Comparison of ENCODE assay signal across 8 cellular contexts in the genomic region with DNA sequence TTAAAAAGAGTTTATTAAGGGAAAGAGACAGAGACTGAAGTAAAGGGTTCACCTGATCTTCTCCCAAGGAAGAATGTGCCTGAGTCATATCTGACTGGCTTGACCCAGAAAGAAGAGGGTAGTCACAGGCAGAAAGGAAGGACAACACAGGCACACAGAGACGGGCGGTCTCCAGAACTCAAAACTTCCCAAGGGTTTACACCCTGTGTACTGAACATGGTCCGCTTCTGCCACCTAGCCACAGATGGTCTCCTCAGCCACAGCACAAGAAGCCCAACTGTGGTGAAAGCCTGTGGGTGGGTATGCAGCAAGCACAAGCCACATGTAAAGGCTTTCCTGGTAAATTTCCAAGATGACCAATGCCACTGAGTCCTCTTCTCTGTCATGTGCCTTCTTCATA. TPM values are rescaled to one million over a fixed set of nuclear protein-coding genes. Genes with fewer than 3 reads are reported as not detected.
A peak's percentile ranks its signal among the peaks of the same experiment; 100 is the strongest.
DNase-seq lines count a peak whose midpoint lies in the region; ATAC-seq, FAIRE-seq and TF ChIP-seq lines count a peak whose summit lies in the region.
"Had no signal": no experiment of that assay in that cellular context is flagged by ENCODE, and none has a peak within 500 bp of the region (broad histone marks: within the 10 kb centered on the region; RNA-seq: fewer than 3 reads in every experiment).

No MANE protein-coding gene starts in this region.

- no peaks in the 10 kb centered on the region for H3K9me3 Mint-ChIP-seq in GM23338
- H3K9me3 Mint-ChIP-seq: activated T-helper 17 cell treated with anti-CD3 and anti-CD28 coated beads, Interleukin-2, amount 50 U/mL, for 72 hours had no signal

- ATAC-seq in GM23338: peak; percentile 63
- ATAC-seq in HG02798 (IDR thresholded peaks at IDR 0.05; ENCODE audit: poor library complexity, unreplicated experiment): no peak
- ATAC-seq in GM18505 (IDR thresholded peaks at IDR 0.05; ENCODE audit: unreplicated experiment): no peak
- ATAC-seq: activated T-helper 17 cell treated with anti-CD3 and anti-CD28 coated beads, Interleukin-2, amount 50 U/mL, for 72 hours had no signal

- no peaks in the 10 kb centered on the region for H3K9me2 ChIP-seq in GM23338 (ENCODE audit: insufficient read depth)

- no peaks in the 10 kb centered on the region for H3K36me3 ChIP-seq in GM23338 (ENCODE audit: insufficient read depth)
- no peaks in the 10 kb centered on the region for H3K36me3 ChIP-seq in fibroblast of lung (ENCODE audit: control insufficient read depth, insufficient read depth, low read length)

- no peak overlapping the region for H3K4me2 ChIP-seq in GM23338
- no peak overlapping the region for H3K4me2 ChIP-seq in fibroblast of lung (ENCODE audit: extremely low read depth, insufficient read depth, low read length)

- peak in 1 of 2 experiments; percentile 70; a peak in 2 of 4 replicates for TF ChIP-seq CTCF in GM23338 (conservative IDR thresholded peaks at IDR 0.05; ENCODE audit: low read depth in 2 of 2)
- TF ChIP-seq CTCF in fibroblast of lung (conservative IDR thresholded peaks at IDR 0.05 in 1 of 2, IDR thresholded peaks at IDR 0.05 in 1 of 2; ENCODE audit: low read depth in 1 of 2, low read length in 2 of 2): no peak
- TF ChIP-seq CTCF in retinal pigment epithelial cell (conservative IDR thresholded peaks at IDR 0.05; ENCODE audit: low read depth, low read length): peak; percentile 40

- no peak overlapping the region for H3K27ac ChIP-seq in GM23338 (ENCODE audit: low read depth)
- no peak overlapping the region for H3K27ac ChIP-seq in fibroblast of lung (ENCODE audit: insufficient read depth, low read length)

- H3F3A ChIP-seq in GM23338 (replicated peaks; ENCODE audit: low read depth): no peaks in the 10 kb centered on the region

- H4K20me1 ChIP-seq in GM23338 (replicated peaks; ENCODE audit: insufficient read depth): no peaks in the 10 kb centered on the region
- H4K20me1 ChIP-seq in fibroblast of lung (ENCODE audit: control insufficient read depth, extremely low read depth, insufficient read depth, low read length): no peaks in the 10 kb centered on the region

- H3K79me2 ChIP-seq in GM23338 (replicated peaks; ENCODE audit: insufficient read depth) (no peaks in the 10 kb centered on the region), fibroblast of lung (ENCODE audit: control insufficient read depth, insufficient read depth, low read length) (no peaks in the 10 kb centered on the region)

- H3K9ac ChIP-seq in fibroblast of lung (ENCODE audit: insufficient read depth, low read length): no peak overlapping the region

- no peaks in the 10 kb centered on the region for H3K36me3 Mint-ChIP-seq in GM23338 (ENCODE audit: low read depth)

- H3K27ac Mint-ChIP-seq in GM23338: no peak overlapping the region
- H3K27ac Mint-ChIP-seq: activated T-helper 17 cell treated with anti-CD3 and anti-CD28 coated beads, Interleukin-2, amount 50 U/mL, for 72 hours had no signal

- H3K4me1 Mint-ChIP-seq in GM23338: peaks cover 3% of the 10 kb centered on the region; the same call in 1 of the 3 replicates
- H3K4me1 Mint-ChIP-seq: activated T-helper 17 cell treated with anti-CD3 and anti-CD28 coated beads, Interleukin-2, amount 50 U/mL, for 72 hours had no signal

- no peaks in the 10 kb centered on the region for H3K9me3 ChIP-seq in fibroblast of lung (ENCODE audit: control insufficient read depth, insufficient read depth, low read depth, low read length)

- peaks cover 2% of the 10 kb centered on the region for H3K27me3 Mint-ChIP-seq in GM23338 (ENCODE audit: insufficient read depth, low read depth, poor library complexity)
- H3K27me3 Mint-ChIP-seq: activated T-helper 17 cell treated with anti-CD3 and anti-CD28 coated beads, Interleukin-2, amount 50 U/mL, for 72 hours had no signal

- H2AFZ ChIP-seq in GM23338: no peak overlapping the region
- no peak overlapping the region for H2AFZ ChIP-seq in fibroblast of lung (ENCODE audit: low read length)

- DNase-seq in GM23338 (ENCODE audit: low spot score) (no peak), RCC 7860 (ENCODE audit: low spot score) (peak; percentile 67), fibroblast of lung (ENCODE audit: low read depth in 2 of 2) (peak; percentile 10 to 74), retinal pigment epithelial cell (ENCODE audit: low read depth) (no peak), C1 segment of cervical spinal cord (lab: John Stamatoyannopoulos, UW) (no peak)

- TF ChIP-seq POLR2A in GM18505 (IDR thresholded peaks at IDR 0.05; ENCODE audit: borderline replicate concordance, extremely low read depth, insufficient read depth, insufficient read length): no peak

- H3K4me3 Mint-ChIP-seq in GM23338: no peak overlapping the region
- H3K4me3 Mint-ChIP-seq: activated T-helper 17 cell treated with anti-CD3 and anti-CD28 coated beads, Interleukin-2, amount 50 U/mL, for 72 hours had no signal

- H3K4me3 ChIP-seq in GM23338 (no peak overlapping the region), fibroblast of lung (replicated peaks in 1 of 4; ENCODE audit: control extremely low read depth in 1 of 4, insufficient read depth in 1 of 4, low read depth in 3 of 4, low read length in 4 of 4) (no peak overlapping the region), retinal pigment epithelial cell (ENCODE audit: low read length) (no peak overlapping the region)

- FAIRE-seq in RCC 7860 (lab: Jason Lieb, UNC): no peak

- H3K4me1 ChIP-seq in GM23338 (ENCODE audit: insufficient read depth) (peaks cover 3% of the 10 kb centered on the region), fibroblast of lung (ENCODE audit: control insufficient read depth, extremely low read depth, insufficient read depth, low read length) (no peaks in the 10 kb centered on the region)

- H3K27me3 ChIP-seq in GM23338 (ENCODE audit: insufficient read depth): no peaks in the 10 kb centered on the region
- no peaks in the 10 kb centered on the region for H3K27me3 ChIP-seq in fibroblast of lung (ENCODE audit: control insufficient read depth, insufficient read depth, low read length)

TF ChIP-seq in GM23338, 12 proteins besides CTCF, POLR2A, EP300 and RAD21 (continues in another document):
- TF ChIP-seq STAT1 (IDR thresholded peaks at IDR 0.05; ENCODE audit: unreplicated experiment) (no peak), ZNF114 (CRISPR knock-in tag; IDR thresholded peaks at IDR 0.05) (no peak), EZH2 (IDR thresholded peaks at IDR 0.05; ENCODE audit: low read depth, unreplicated experiment) (no peak)
- TF ChIP-seq, protein P1, sequence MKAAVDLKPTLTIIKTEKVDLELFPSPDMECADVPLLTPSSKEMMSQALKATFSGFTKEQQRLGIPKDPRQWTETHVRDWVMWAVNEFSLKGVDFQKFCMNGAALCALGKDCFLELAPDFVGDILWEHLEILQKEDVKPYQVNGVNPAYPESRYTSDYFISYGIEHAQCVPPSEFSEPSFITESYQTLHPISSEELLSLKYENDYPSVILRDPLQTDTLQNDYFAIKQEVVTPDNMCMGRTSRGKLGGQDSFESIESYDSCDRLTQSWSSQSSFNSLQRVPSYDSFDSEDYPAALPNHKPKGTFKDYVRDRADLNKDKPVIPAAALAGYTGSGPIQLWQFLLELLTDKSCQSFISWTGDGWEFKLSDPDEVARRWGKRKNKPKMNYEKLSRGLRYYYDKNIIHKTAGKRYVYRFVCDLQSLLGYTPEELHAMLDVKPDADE (IDR thresholded peaks at IDR 0.05): no peak

RNA-seq across cellular contexts. Expression of a gene that starts 17.2 kb away (rescaled TPM):
- total RNA-seq in GM23338 (2014; rRNA removed; shearing (Covaris generic)): 1.2 and 2.4 TPM in 2 replicates
- polyA plus RNA-seq in GM23338 (2016; fragmentation: Nextera tagmentation; extraction: Ambion mirVana): 0.57 and 0.87 TPM in 2 replicates
- 0.17 and 0.26 TPM in 2 replicates for total RNA-seq in fibroblast of lung
- polyA plus RNA-seq in fibroblast of lung: 0.01 TPM in 1 of 2 replicates, not detected in the other
- not detected in 2 replicates for polyA plus RNA-seq in fibroblast of lung (2012)
- polyA minus RNA-seq in fibroblast of lung (ENCODE audit: low replicate concordance): not detected in 2 replicates

RNA-seq across cellular contexts. Expression of a gene that starts 20.4 kb away (rescaled TPM):
- not detected in 2 replicates for total RNA-seq in GM23338 (2014; rRNA removed; shearing (Covaris generic))
- polyA plus RNA-seq in GM23338 (2016; fragmentation: Nextera tagmentation; extraction: Ambion mirVana): 0.31 TPM in 1 of 2 replicates, not detected in the other
- not detected in 2 replicates for total RNA-seq in fibroblast of lung
- polyA plus RNA-seq in fibroblast of lung: not detected in 2 replicates
- not detected in 2 replicates for polyA plus RNA-seq in fibroblast of lung (2012)
- not detected in 2 replicates for polyA minus RNA-seq in fibroblast of lung (ENCODE audit: low replicate concordance)
- total RNA-seq: activated T-helper 17 cell treated with anti-CD3 and anti-CD28 coated beads, Interleukin-2, amount 50 U/mL, for 72 hours had no signal

RNA-seq across cellular contexts. Expression of a gene that starts 31.2 kb away (rescaled TPM):
- total RNA-seq in GM23338 (2014; rRNA removed; shearing (Covaris generic)): not detected in 2 replicates
- polyA plus RNA-seq in GM23338 (2016; fragmentation: Nextera tagmentation; extraction: Ambion mirVana) (0.77 and 2.4 TPM in 2 replicates), fibroblast of lung (not detected in 2 replicates)
- total RNA-seq in fibroblast of lung: not detected in 2 replicates
- not detected in 2 replicates for polyA plus RNA-seq in fibroblast of lung (2012)
- not detected in 2 replicates for polyA minus RNA-seq in fibroblast of lung (ENCODE audit: low replicate concordance)
- total RNA-seq: activated T-helper 17 cell treated with anti-CD3 and anti-CD28 coated beads, Interleukin-2, amount 50 U/mL, for 72 hours had no signal

RNA-seq across cellular contexts. Expression of a gene that starts 50.3 kb away (rescaled TPM):
- total RNA-seq in GM23338 (2014; rRNA removed; shearing (Covaris generic)): 25.9 and 33.1 TPM in 2 replicates
- polyA plus RNA-seq in GM23338 (2016; fragmentation: Nextera tagmentation; extraction: Ambion mirVana) (49.9 and 60.8 TPM in 2 replicates), fibroblast of lung (9.8 and 11.7 TPM in 2 replicates)
- 10.3 and 12.4 TPM in 2 replicates for total RNA-seq in fibroblast of lung
- polyA plus RNA-seq in fibroblast of lung (2012): 12.8 and 13.4 TPM in 2 replicates
- 0.27 TPM in 1 of 2 replicates, not detected in the other for polyA minus RNA-seq in fibroblast of lung (ENCODE audit: low replicate concordance)

RNA-seq across cellular contexts. Expression of a gene that starts 50.9 kb away (rescaled TPM):
- 35.7 and 39.1 TPM in 2 replicates for total RNA-seq in GM23338 (2014; rRNA removed; shearing (Covaris generic))
- polyA plus RNA-seq in GM23338 (2016; fragmentation: Nextera tagmentation; extraction: Ambion mirVana): 10.2 and 10.8 TPM in 2 replicates
- 10.0 and 14.9 TPM in 2 replicates for total RNA-seq in fibroblast of lung
- 6.9 and 10.0 TPM in 2 replicates for polyA plus RNA-seq in fibroblast of lung
- 9.4 and 13.5 TPM in 2 replicates for polyA plus RNA-seq in fibroblast of lung (2012)
- polyA minus RNA-seq in fibroblast of lung (ENCODE audit: low replicate concordance): 23.5 and 34.7 TPM in 2 replicates

Comparison
In these comparisons a context has a peak if more than half of its experiments do, and no peak if none do; other contexts are left out.
1. DNase-seq: peak in RCC 7860 (single experiment) and fibroblast of lung (2 of 2); none in GM23338 (single experiment), retinal pigment epithelial cell (single experiment) and C1 segment of cervical spinal cord (0 of 14).